Comparison of ENCODE assay signal across 24 cellular contexts in genomic region chr19:1374250-1374577, GRCh38. TPM values are rescaled to one million over a fixed set of nuclear protein-coding genes. Genes with fewer than 3 reads are reported as not detected.
DNase-seq lines count a peak whose midpoint lies in the region; ATAC-seq and TF ChIP-seq lines count a peak whose summit lies in the region.
"Had no signal": no experiment of that assay in that cellular context is flagged by ENCODE, and none has a peak within 500 bp of the region (broad histone marks: within the 10 kb centered on the region; RNA-seq: fewer than 3 reads in every experiment).

No MANE protein-coding gene starts in this region.

- H3K27me3 ChIP-seq in H9 (ENCODE audit: insufficient read depth, low read length) (no peaks in the 10 kb centered on the region), esophagus muscularis mucosa (no peaks in the 10 kb centered on the region), lower lobe of right lung (ENCODE audit: low read depth) (no peaks in the 10 kb centered on the region)
- H3K27me3 ChIP-seq: breast epithelium, Peyer's patch, tibial nerve had no signal

- intact Hi-C loops in esophagus muscularis mucosa (cut with DNase I) (no loop called here), lower lobe of right lung (cut with DNase I) (no loop called here)

- no peak overlapping the region for H2BK15ac ChIP-seq in H9 (ENCODE audit: low read depth, low read length)

- H4K5ac ChIP-seq in H9 (ENCODE audit: insufficient read length, low read depth, low read length): no peak overlapping the region

- H3K4me2 ChIP-seq in H9 (ENCODE audit: insufficient read depth, insufficient read length, low read length): no peak overlapping the region

- H3K14ac ChIP-seq in H9 (ENCODE audit: insufficient read depth, low read length): no peak overlapping the region

- no peak for TF ChIP-seq POLR2A in esophagus muscularis mucosa (IDR thresholded peaks at IDR 0.05; ENCODE audit: low read depth)

- H4K91ac ChIP-seq in H9 (ENCODE audit: insufficient read length, low read depth, low read length): no peak overlapping the region

- TF ChIP-seq EP300 in esophagus muscularis mucosa (IDR thresholded peaks at IDR 0.05): no peak

- no peak overlapping the region for H2BK120ac ChIP-seq in H9 (ENCODE audit: low read depth, low read length, poor library complexity, severe bottlenecking)

- no peak overlapping the region for H3K9ac ChIP-seq in H9 (ENCODE audit: extremely low read depth, insufficient read length, low read length)

- no peak overlapping the region; a peak in 1 of 5 replicates for H3K4me3 Mint-ChIP-seq in H9
- H3K4me3 Mint-ChIP-seq in stimulated activated naive B cell treated with anti-CD40 and anti-IgM and Interleukin-4, amounts not matched to agents 10 μg/mL and 1 μg/mL and 100 μg/mL, for 72 hours: no peak overlapping the region
- H3K4me3 Mint-ChIP-seq: activated CD4-positive, alpha-beta T cell treated with anti-CD3 and anti-CD28 coated beads for 36 hours; activated T-cell treated with anti-CD3 and anti-CD28 coated beads, Interleukin-2, amount 50 U/mL, for 4 hours had no signal

- peak overlapping the region; percentile 23 to 50 (median 44); a peak in 1 of 7 replicates for H3K27ac Mint-ChIP-seq in H9
- H3K27ac Mint-ChIP-seq in stimulated activated naive B cell treated with anti-CD40 and anti-IgM and Interleukin-4, amounts not matched to agents 10 μg/mL and 1 μg/mL and 100 μg/mL, for 72 hours: peak overlapping the region; percentile 33
- H3K27ac Mint-ChIP-seq: activated CD4-positive, alpha-beta T cell treated with anti-CD3 and anti-CD28 coated beads for 36 hours had no signal

- H3K27ac ChIP-seq in H9 (ENCODE audit: insufficient read length, low read depth, low read length) (no peak overlapping the region), esophagus muscularis mucosa (replicated peaks in 1 of 4) (peak overlapping the region; percentile 70 to 81 (median 74)), lower lobe of right lung (no peak overlapping the region)

- no peak overlapping the region for H2AK5ac ChIP-seq in H9 (ENCODE audit: insufficient read length, low read length)

- H2AFZ ChIP-seq in H9 (ENCODE audit: low read length): no peak overlapping the region

- H3K4me3 ChIP-seq in esophagus muscularis mucosa (no peak overlapping the region), lower lobe of right lung (no peak overlapping the region)
- H3K4me3 ChIP-seq: breast epithelium, Peyer's patch, tibial nerve had no signal

- H3K4me1 ChIP-seq in H9 (ENCODE audit: insufficient read depth, low read length) (no peaks in the 10 kb centered on the region), esophagus muscularis mucosa (peaks cover 13 to 22% (median 18%) of the 10 kb centered on the region in 4 donors), lower lobe of right lung (peaks cover 3% of the 10 kb centered on the region)
- H3K4me1 ChIP-seq: breast epithelium had no signal

- H4K8ac ChIP-seq in H9 (replicated peaks; ENCODE audit: insufficient read length, low read depth, low read length): no peak overlapping the region

- no peaks in the 10 kb centered on the region for H3K79me1 ChIP-seq in H9 (ENCODE audit: insufficient read depth, low read depth, low read length, poor library complexity, severe bottlenecking)

- peaks cover 26 to 60% (median 55%) of the 10 kb centered on the region in 3 experiments for H3K36me3 Mint-ChIP-seq in H9 (ENCODE audit: insufficient read depth in 1 of 3, low read depth in 3 of 3)
- peaks cover 26 to 38% of the 10 kb centered on the region in 2 donors for H3K36me3 Mint-ChIP-seq in stimulated activated naive B cell treated with anti-CD40 and anti-IgM and Interleukin-4, amounts not matched to agents 10 μg/mL and 1 μg/mL and 100 μg/mL, for 72 hours

- no peak for TF ChIP-seq CTCF in H9 (conservative IDR thresholded peaks at IDR 0.05)
- no peak for TF ChIP-seq CTCF in esophagus muscularis mucosa (IDR thresholded peaks at IDR 0.05)
- no peak for TF ChIP-seq CTCF in lower lobe of right lung (IDR thresholded peaks at IDR 0.05)

- no peaks in the 10 kb centered on the region for H3K4me1 Mint-ChIP-seq in H9
- H3K4me1 Mint-ChIP-seq in stimulated activated naive B cell treated with anti-CD40 and anti-IgM and Interleukin-4, amounts not matched to agents 10 μg/mL and 1 μg/mL and 100 μg/mL, for 72 hours: no peaks in the 10 kb centered on the region
- H3K4me1 Mint-ChIP-seq: activated CD4-positive, alpha-beta T cell treated with anti-CD3 and anti-CD28 coated beads for 36 hours had no signal

- no peak overlapping the region for H2BK20ac ChIP-seq in H9 (ENCODE audit: low read depth, low read length, poor library complexity, severe bottlenecking)

- H3K18ac ChIP-seq in H9 (ENCODE audit: insufficient read length, low read depth, low read length): no peak overlapping the region

- H3K27me3 Mint-ChIP-seq in H9 (ENCODE audit: low read depth): no peaks in the 10 kb centered on the region
- no peaks in the 10 kb centered on the region for H3K27me3 Mint-ChIP-seq in stimulated activated naive B cell treated with anti-CD40 and anti-IgM and Interleukin-4, amounts not matched to agents 10 μg/mL and 1 μg/mL and 100 μg/mL, for 72 hours
- H3K27me3 Mint-ChIP-seq: activated CD4-positive, alpha-beta T cell treated with anti-CD3 and anti-CD28 coated beads for 36 hours had no signal

- ATAC-seq in left lobe of liver (peak; percentile 49), lower lobe of right lung (no peak)
- no peak for ATAC-seq in stimulated activated naive B cell treated with anti-CD40 and anti-IgM and Interleukin-4, amounts not matched to agents 10 μg/mL and 1 μg/mL and 100 μg/mL, for 72 hours (replicated peaks)
- ATAC-seq: activated CD4-positive, alpha-beta T cell treated with anti-CD3 and anti-CD28 coated beads for 36 hours; activated T-cell treated with anti-CD3 and anti-CD28 coated beads, Interleukin-2, amount 50 U/mL, for 4 hours had no signal

- no peaks in the 10 kb centered on the region for H4K20me1 ChIP-seq in H9 (ENCODE audit: control insufficient read depth, insufficient read depth, insufficient read length)

- no peak overlapping the region for H3K4ac ChIP-seq in H9 (ENCODE audit: low read depth, low read length)

- H3K9me3 Mint-ChIP-seq in H9: no peaks in the 10 kb centered on the region
- no peaks in the 10 kb centered on the region for H3K9me3 Mint-ChIP-seq in stimulated activated naive B cell treated with anti-CD40 and anti-IgM and Interleukin-4, amounts not matched to agents 10 μg/mL and 1 μg/mL and 100 μg/mL, for 72 hours
- H3K9me3 Mint-ChIP-seq: activated T-cell treated with anti-CD3 and anti-CD28 coated beads, Interleukin-2, amount 50 U/mL, for 4 hours had no signal

- DNase-seq in H9 (no peak), esophagus muscularis mucosa (ENCODE audit: extremely low spot score) (no peak), left lobe of liver (ENCODE audit: low spot score) (no peak), lower lobe of right lung (no peak), DMS53 treated with DMSO at 0.1 percent for 48 hours (lab: John Stamatoyannopoulos, UW; ENCODE audit: unreplicated experiment) (no peak), NCI-H1048 (lab: John Stamatoyannopoulos, UW) (no peak)
- DNase-seq in stimulated activated naive B cell treated with anti-CD40 and anti-IgM and Interleukin-4, amounts not matched to agents 10 μg/mL and 1 μg/mL and 100 μg/mL, for 72 hours: no peak
- DNase-seq in activated CD4-positive, CD25-positive, alpha-beta regulatory T cell (lab: John Stamatoyannopoulos, UW): no peak
- DNase-seq: activated CD4-positive, alpha-beta T cell treated with anti-CD3 and anti-CD28 coated beads for 36 hours; activated naive CD4-positive, alpha-beta T cell; activated T-cell treated with anti-CD3 and anti-CD28 coated beads, Interleukin-2, amount 50 U/mL, for 4 hours; cortex of kidney; DND-41; glutamatergic neuron; KG1; kidney glomerular epithelial cell; mesendoderm; NCI-H1694; NCI-H526 treated with DMSO at 0.1 percent for 48 hours; Peyer's patch; stimulated activated CD4-positive, alpha-beta T cell treated with anti-CD3 and anti-CD28 coated beads, Interleukin-4, amount 100 ng/mL, for 4 hours; stimulated activated naive CD4-positive, alpha-beta T cell treated with Interleukin-2 at 50 U/mL for 16 hours had no signal

- H3K36me3 ChIP-seq in esophagus muscularis mucosa (peaks cover 31 to 80% (median 73%) of the 10 kb centered on the region in 4 donors), lower lobe of right lung (peaks cover 79% of the 10 kb centered on the region)

- H3K56ac ChIP-seq in H9 (ENCODE audit: insufficient read length, low read depth, low read length): no peak overlapping the region

- H3K9me3 ChIP-seq in H9 (ENCODE audit: control insufficient read depth, low read depth, low read length) (no peaks in the 10 kb centered on the region), esophagus muscularis mucosa (no peaks in the 10 kb centered on the region), lower lobe of right lung (no peaks in the 10 kb centered on the region)
- H3K9me3 ChIP-seq: breast epithelium, Peyer's patch, tibial nerve had no signal

- H2BK12ac ChIP-seq in H9 (ENCODE audit: insufficient read length, low read depth, low read length): no peak overlapping the region

- H2BK5ac ChIP-seq in H9 (ENCODE audit: insufficient read length, low read length): no peak overlapping the region

- no CpG with 5 or more reads among the region's 12 CpGs for WGBS in H9 (ENCODE audit: extremely low coverage, insufficient read length, low lambda C conversion rate)
- 84% methylated on average over 12 of the region's 12 CpGs for WGBS in esophagus muscularis mucosa

- no peak overlapping the region for H3T11ph ChIP-seq in H9 (ENCODE audit: low read length)

- H3K79me2 ChIP-seq in H9 (ENCODE audit: insufficient read depth, low read length): no peaks in the 10 kb centered on the region

- H3K23ac ChIP-seq in H9 (ENCODE audit: insufficient read length, low read depth, low read length): no peak overlapping the region

- no peaks in the 10 kb centered on the region for H3K23me2 ChIP-seq in H9 (ENCODE audit: insufficient read length, low read depth, low read length, poor library complexity, severe bottlenecking)

RNA-seq across cellular contexts. Expression of gene NDUFS7, which starts 9.5 kb away (rescaled TPM):
- total RNA-seq in H9 (2021) (83.7 and 83.9 TPM in 2 replicates), esophagus muscularis mucosa (100 to 1,000 TPM in 1 of 4 donors, 10 to 100 TPM in 3; 85.6 to 110 (median 89.4) TPM), left lobe of liver (105 TPM), lower lobe of right lung (76.7 TPM)

RNA-seq across cellular contexts. Expression of gene GAMT, which starts 27.1 kb away (rescaled TPM):
- total RNA-seq in H9 (2021) (26.6 and 27.4 TPM in 2 replicates), esophagus muscularis mucosa (10 to 100 TPM in 3 of 4 donors, 1 to 10 TPM in 1; 5.8 to 13.4 (median 11.9) TPM), left lobe of liver (214 TPM), lower lobe of right lung (7.8 TPM)

RNA-seq across cellular contexts. Expression of gene DAZAP1, which starts 33.2 kb away (rescaled TPM):
- 255 and 265 TPM in 2 replicates for total RNA-seq in H9 (2021)
- total RNA-seq in esophagus muscularis mucosa: 10 to 100 TPM; 44.9 to 79.4 (median 52.9) TPM
- 48.1 TPM for total RNA-seq in left lobe of liver
- total RNA-seq in lower lobe of right lung: 89.4 TPM

Comparison
In these comparisons a context has a peak if more than half of its experiments do, and no peak if none do; other contexts are left out.
1. H3K27ac ChIP-seq: peak in esophagus muscularis mucosa (4 of 4); none in H9 (single experiment) and lower lobe of right lung (single experiment).